Comparison of ENCODE assay signal across 16 cellular contexts in genomic region chr1:200556005-200556404, GRCh38.
A peak's percentile ranks its signal among the peaks of the same experiment; 100 is the strongest.
DNase-seq lines count a peak whose midpoint lies in the region; ATAC-seq and TF ChIP-seq lines count a peak whose summit lies in the region.
"Had no signal": no experiment of that assay in that cellular context is flagged by ENCODE, and none has a peak within 500 bp of the region (broad histone marks: within the 10 kb centered on the region; RNA-seq: fewer than 3 reads in every experiment).

No MANE protein-coding gene starts in this region.

- H3K27me3 Mint-ChIP-seq in activated CD8-positive, alpha-beta memory T cell treated with anti-CD3 and anti-CD28 coated beads, Interleukin-2, amount 10 ng/mL, durations not matched to agents 7 days and 5 days = no peaks in the 10 kb centered on the region
- H3K27me3 Mint-ChIP-seq in mesothelial cell of epicardium (ENCODE audit: low read depth) = no peaks in the 10 kb centered on the region
- H3K27me3 Mint-ChIP-seq: activated CD4-positive, alpha-beta memory T cell treated with anti-CD3 and anti-CD28 coated beads, Interleukin-2, amount 10 ng/mL, durations not matched to agents 7 days and 5 days had no signal

- CTCF ChIA-PET in activated CD8-positive, alpha-beta memory T cell treated with anti-CD3 and anti-CD28 coated beads, Interleukin-2, amount 10 ng/mL, durations not matched to agents 7 days and 5 days (lab: Charles Lee) = no interaction called here

- DNase-seq in COR-L47 (lab: John Stamatoyannopoulos, UW) (peak; percentile 26), KBM-7 (peak; percentile 10), astrocyte of the cerebellum (ENCODE audit: low read depth) (peak; percentile 5), myocyte (ENCODE audit: low read depth) (peak; percentile 5), mesothelial cell of epicardium (ENCODE audit: low spot score in 2 of 2, unreplicated experiment in 2 of 2) (no peak)
- no peak for DNase-seq in activated CD8-positive, alpha-beta memory T cell treated with anti-CD3 and anti-CD28 coated beads, Interleukin-2, amount 10 ng/mL, durations not matched to agents 7 days and 5 days
- DNase-seq in activated CD4-positive, alpha-beta T cell treated with anti-CD3 and anti-CD28 coated beads, Interleukin-2, amount 50 U/mL, for 1 hour = no peak
- DNase-seq: activated CD4-positive, alpha-beta memory T cell treated with anti-CD3 and anti-CD28 coated beads, Interleukin-2, amount 10 ng/mL, durations not matched to agents 7 days and 5 days; activated effector memory CD4-positive, alpha-beta T cell treated with anti-CD3 and anti-CD28 coated beads, Interleukin-2, amount 50 U/mL, for 16 hours; body of pancreas; heart right ventricle; left lung; NCI-H446; T-helper 9 cell had no signal

- H3K4me1 Mint-ChIP-seq in activated CD8-positive, alpha-beta memory T cell treated with anti-CD3 and anti-CD28 coated beads, Interleukin-2, amount 10 ng/mL, durations not matched to agents 7 days and 5 days = no peaks in the 10 kb centered on the region
- H3K4me1 Mint-ChIP-seq in mesothelial cell of epicardium = no peaks in the 10 kb centered on the region
- H3K4me1 Mint-ChIP-seq: activated CD4-positive, alpha-beta memory T cell treated with anti-CD3 and anti-CD28 coated beads, Interleukin-2, amount 10 ng/mL, durations not matched to agents 7 days and 5 days had no signal

- no peak overlapping the region for H3K4me3 ChIP-seq in astrocyte of the cerebellum (ENCODE audit: low read depth, low read length)
- H3K4me3 ChIP-seq: body of pancreas, heart right ventricle, left lung, thoracic aorta had no signal

- H3K9me3 Mint-ChIP-seq in activated CD8-positive, alpha-beta memory T cell treated with anti-CD3 and anti-CD28 coated beads, Interleukin-2, amount 10 ng/mL, durations not matched to agents 7 days and 5 days (ENCODE audit: low read depth) = no peaks in the 10 kb centered on the region
- H3K9me3 Mint-ChIP-seq in mesothelial cell of epicardium = no peaks in the 10 kb centered on the region
- H3K9me3 Mint-ChIP-seq: activated CD4-positive, alpha-beta memory T cell treated with anti-CD3 and anti-CD28 coated beads, Interleukin-2, amount 10 ng/mL, durations not matched to agents 7 days and 5 days had no signal

- no peak for ATAC-seq in activated CD8-positive, alpha-beta memory T cell treated with anti-CD3 and anti-CD28 coated beads, Interleukin-2, amount 10 ng/mL, durations not matched to agents 7 days and 5 days
- ATAC-seq in GM18517 (IDR thresholded peaks at IDR 0.05; ENCODE audit: unreplicated experiment) = no peak
- ATAC-seq: body of pancreas, heart right ventricle, left lung had no signal

- peaks cover 26% of the 10 kb centered on the region for H3K36me3 Mint-ChIP-seq in activated CD8-positive, alpha-beta memory T cell treated with anti-CD3 and anti-CD28 coated beads, Interleukin-2, amount 10 ng/mL, durations not matched to agents 7 days and 5 days
- peaks cover 5% of the 10 kb centered on the region for H3K36me3 Mint-ChIP-seq in mesothelial cell of epicardium

- in situ Hi-C loops in KBM-7 (cut with MboI; ENCODE audit: low pct_unique_long_range_greater_than_20kb, low sequenced_read_pairs) (no loop called here), astrocyte of the cerebellum (cut with HindIII; ENCODE audit: low sequenced_read_pairs) (no loop called here)

- peak; percentile 35 for TF ChIP-seq CTCF in astrocyte of the cerebellum (IDR thresholded peaks at IDR 0.05; ENCODE audit: low read depth, low read length, missing control alignments)
- no peak for TF ChIP-seq CTCF in mesothelial cell of epicardium (IDR thresholded peaks at IDR 0.05; ENCODE audit: unreplicated experiment)

- no peak overlapping the region for H3K4me3 Mint-ChIP-seq in activated CD8-positive, alpha-beta memory T cell treated with anti-CD3 and anti-CD28 coated beads, Interleukin-2, amount 10 ng/mL, durations not matched to agents 7 days and 5 days
- no peak overlapping the region for H3K4me3 Mint-ChIP-seq in mesothelial cell of epicardium
- H3K4me3 Mint-ChIP-seq: activated CD4-positive, alpha-beta memory T cell treated with anti-CD3 and anti-CD28 coated beads, Interleukin-2, amount 10 ng/mL, durations not matched to agents 7 days and 5 days had no signal

- H3K27ac Mint-ChIP-seq in activated CD8-positive, alpha-beta memory T cell treated with anti-CD3 and anti-CD28 coated beads, Interleukin-2, amount 10 ng/mL, durations not matched to agents 7 days and 5 days = no peak overlapping the region
- no peak overlapping the region for H3K27ac Mint-ChIP-seq in mesothelial cell of epicardium
- H3K27ac Mint-ChIP-seq: activated CD4-positive, alpha-beta memory T cell treated with anti-CD3 and anti-CD28 coated beads, Interleukin-2, amount 10 ng/mL, durations not matched to agents 7 days and 5 days had no signal

Comparison
In these comparisons a context has a peak if more than half of its experiments do, and no peak if none do; other contexts are left out.
1. DNase-seq: peak in COR-L47 (single experiment), KBM-7 (single experiment), astrocyte of the cerebellum (single experiment) and myocyte (single experiment); none in activated CD8-positive, alpha-beta memory T cell treated with anti-CD3 and anti-CD28 coated beads, Interleukin-2, amount 10 ng/mL, durations not matched to agents 7 days and 5 days (single experiment), mesothelial cell of epicardium (0 of 2) and activated CD4-positive, alpha-beta T cell treated with anti-CD3 and anti-CD28 coated beads, Interleukin-2, amount 50 U/mL, for 1 hour (single experiment).